ENCODE assay signal across 1 cellular context in the genomic region with DNA sequence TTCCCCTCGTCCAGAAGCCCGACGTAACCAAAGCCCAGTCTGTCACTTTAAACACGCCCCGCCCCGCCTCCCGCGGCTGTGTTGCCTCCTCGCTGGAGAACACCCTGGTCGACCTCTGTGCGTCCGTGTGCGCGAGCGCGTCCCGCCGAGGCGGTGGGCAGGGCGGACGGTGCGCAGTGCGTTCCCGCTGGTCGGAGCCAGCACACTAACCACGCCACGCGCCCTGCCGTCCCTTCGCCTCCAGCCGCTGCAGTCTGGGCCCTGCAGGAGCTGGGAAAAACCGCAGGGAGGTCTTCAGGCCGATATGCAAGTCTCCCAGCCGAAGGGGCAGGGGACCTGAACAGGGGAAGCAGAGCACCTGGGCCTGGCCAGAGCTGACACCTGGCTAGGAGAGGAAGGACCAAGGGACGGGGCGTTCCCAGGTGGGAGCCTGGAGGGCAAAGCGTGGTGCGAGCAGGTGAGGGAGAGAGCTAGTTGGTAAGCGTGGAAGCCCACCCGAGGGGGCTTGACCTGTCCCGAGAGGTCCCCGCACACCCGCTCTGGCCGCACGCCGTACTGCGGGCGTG.
TF ChIP-seq lines count a peak whose summit lies in the region.

No MANE protein-coding gene starts in this region.

TF ChIP-seq in H1, 55 proteins besides CTCF, POLR2A, EP300 and RAD21:
- TF ChIP-seq KDM4A (IDR thresholded peaks at IDR 0.05; ENCODE audit: low read depth, low read length, severe bottlenecking) (peak; percentile 44), CREB1 (IDR thresholded peaks at IDR 0.05) (no peak), PHF8 (conservative IDR thresholded peaks at IDR 0.05; ENCODE audit: low read depth, low read length) (peak; percentile 17), POLR2AphosphoS5 (IDR thresholded peaks at IDR 0.05; ENCODE audit: low read depth, low read length) (no peak; the same call in 1 of the 2 replicates), TBP (IDR thresholded peaks at IDR 0.05; ENCODE audit: low read depth, low read length) (no peak), TAF1 (IDR thresholded peaks at IDR 0.05; ENCODE audit: low read depth, low read length) (no peak), MAX (IDR thresholded peaks at IDR 0.05) (peak; percentile 17; the same call in 1 of the 2 replicates), TCF12 (IDR thresholded peaks at IDR 0.05; ENCODE audit: low read depth, low read length) (no peak), YY1 (IDR thresholded peaks at IDR 0.05; ENCODE audit: low read depth, low read length) (no peak), SIRT6 (IDR thresholded peaks at IDR 0.05; ENCODE audit: low read length) (no peak), SP2 (IDR thresholded peaks at IDR 0.05; ENCODE audit: low read length) (no peak), GTF2F1 (IDR thresholded peaks at IDR 0.05; ENCODE audit: borderline replicate concordance, low read depth, low read length) (no peak), ASH2L (IDR thresholded peaks at IDR 0.05; ENCODE audit: low read length) (no peak), SIN3A (conservative IDR thresholded peaks at IDR 0.05 in 1 of 2, IDR thresholded peaks at IDR 0.05 in 1 of 2; ENCODE audit: low read depth in 1 of 2, low read length in 2 of 2) (0 out of 4 replicates have a peak, but pooled peaks of 1 of the 2 experiments have one; percentile 53), RNF2 (IDR thresholded peaks at IDR 0.05; ENCODE audit: borderline replicate concordance, low read depth, low read length, missing control alignments, poor library complexity, severe bottlenecking) (no peak), CHD1 (IDR thresholded peaks at IDR 0.05; ENCODE audit: low read depth, low read length) (no peak)
- TF ChIP-seq, protein P1, sequence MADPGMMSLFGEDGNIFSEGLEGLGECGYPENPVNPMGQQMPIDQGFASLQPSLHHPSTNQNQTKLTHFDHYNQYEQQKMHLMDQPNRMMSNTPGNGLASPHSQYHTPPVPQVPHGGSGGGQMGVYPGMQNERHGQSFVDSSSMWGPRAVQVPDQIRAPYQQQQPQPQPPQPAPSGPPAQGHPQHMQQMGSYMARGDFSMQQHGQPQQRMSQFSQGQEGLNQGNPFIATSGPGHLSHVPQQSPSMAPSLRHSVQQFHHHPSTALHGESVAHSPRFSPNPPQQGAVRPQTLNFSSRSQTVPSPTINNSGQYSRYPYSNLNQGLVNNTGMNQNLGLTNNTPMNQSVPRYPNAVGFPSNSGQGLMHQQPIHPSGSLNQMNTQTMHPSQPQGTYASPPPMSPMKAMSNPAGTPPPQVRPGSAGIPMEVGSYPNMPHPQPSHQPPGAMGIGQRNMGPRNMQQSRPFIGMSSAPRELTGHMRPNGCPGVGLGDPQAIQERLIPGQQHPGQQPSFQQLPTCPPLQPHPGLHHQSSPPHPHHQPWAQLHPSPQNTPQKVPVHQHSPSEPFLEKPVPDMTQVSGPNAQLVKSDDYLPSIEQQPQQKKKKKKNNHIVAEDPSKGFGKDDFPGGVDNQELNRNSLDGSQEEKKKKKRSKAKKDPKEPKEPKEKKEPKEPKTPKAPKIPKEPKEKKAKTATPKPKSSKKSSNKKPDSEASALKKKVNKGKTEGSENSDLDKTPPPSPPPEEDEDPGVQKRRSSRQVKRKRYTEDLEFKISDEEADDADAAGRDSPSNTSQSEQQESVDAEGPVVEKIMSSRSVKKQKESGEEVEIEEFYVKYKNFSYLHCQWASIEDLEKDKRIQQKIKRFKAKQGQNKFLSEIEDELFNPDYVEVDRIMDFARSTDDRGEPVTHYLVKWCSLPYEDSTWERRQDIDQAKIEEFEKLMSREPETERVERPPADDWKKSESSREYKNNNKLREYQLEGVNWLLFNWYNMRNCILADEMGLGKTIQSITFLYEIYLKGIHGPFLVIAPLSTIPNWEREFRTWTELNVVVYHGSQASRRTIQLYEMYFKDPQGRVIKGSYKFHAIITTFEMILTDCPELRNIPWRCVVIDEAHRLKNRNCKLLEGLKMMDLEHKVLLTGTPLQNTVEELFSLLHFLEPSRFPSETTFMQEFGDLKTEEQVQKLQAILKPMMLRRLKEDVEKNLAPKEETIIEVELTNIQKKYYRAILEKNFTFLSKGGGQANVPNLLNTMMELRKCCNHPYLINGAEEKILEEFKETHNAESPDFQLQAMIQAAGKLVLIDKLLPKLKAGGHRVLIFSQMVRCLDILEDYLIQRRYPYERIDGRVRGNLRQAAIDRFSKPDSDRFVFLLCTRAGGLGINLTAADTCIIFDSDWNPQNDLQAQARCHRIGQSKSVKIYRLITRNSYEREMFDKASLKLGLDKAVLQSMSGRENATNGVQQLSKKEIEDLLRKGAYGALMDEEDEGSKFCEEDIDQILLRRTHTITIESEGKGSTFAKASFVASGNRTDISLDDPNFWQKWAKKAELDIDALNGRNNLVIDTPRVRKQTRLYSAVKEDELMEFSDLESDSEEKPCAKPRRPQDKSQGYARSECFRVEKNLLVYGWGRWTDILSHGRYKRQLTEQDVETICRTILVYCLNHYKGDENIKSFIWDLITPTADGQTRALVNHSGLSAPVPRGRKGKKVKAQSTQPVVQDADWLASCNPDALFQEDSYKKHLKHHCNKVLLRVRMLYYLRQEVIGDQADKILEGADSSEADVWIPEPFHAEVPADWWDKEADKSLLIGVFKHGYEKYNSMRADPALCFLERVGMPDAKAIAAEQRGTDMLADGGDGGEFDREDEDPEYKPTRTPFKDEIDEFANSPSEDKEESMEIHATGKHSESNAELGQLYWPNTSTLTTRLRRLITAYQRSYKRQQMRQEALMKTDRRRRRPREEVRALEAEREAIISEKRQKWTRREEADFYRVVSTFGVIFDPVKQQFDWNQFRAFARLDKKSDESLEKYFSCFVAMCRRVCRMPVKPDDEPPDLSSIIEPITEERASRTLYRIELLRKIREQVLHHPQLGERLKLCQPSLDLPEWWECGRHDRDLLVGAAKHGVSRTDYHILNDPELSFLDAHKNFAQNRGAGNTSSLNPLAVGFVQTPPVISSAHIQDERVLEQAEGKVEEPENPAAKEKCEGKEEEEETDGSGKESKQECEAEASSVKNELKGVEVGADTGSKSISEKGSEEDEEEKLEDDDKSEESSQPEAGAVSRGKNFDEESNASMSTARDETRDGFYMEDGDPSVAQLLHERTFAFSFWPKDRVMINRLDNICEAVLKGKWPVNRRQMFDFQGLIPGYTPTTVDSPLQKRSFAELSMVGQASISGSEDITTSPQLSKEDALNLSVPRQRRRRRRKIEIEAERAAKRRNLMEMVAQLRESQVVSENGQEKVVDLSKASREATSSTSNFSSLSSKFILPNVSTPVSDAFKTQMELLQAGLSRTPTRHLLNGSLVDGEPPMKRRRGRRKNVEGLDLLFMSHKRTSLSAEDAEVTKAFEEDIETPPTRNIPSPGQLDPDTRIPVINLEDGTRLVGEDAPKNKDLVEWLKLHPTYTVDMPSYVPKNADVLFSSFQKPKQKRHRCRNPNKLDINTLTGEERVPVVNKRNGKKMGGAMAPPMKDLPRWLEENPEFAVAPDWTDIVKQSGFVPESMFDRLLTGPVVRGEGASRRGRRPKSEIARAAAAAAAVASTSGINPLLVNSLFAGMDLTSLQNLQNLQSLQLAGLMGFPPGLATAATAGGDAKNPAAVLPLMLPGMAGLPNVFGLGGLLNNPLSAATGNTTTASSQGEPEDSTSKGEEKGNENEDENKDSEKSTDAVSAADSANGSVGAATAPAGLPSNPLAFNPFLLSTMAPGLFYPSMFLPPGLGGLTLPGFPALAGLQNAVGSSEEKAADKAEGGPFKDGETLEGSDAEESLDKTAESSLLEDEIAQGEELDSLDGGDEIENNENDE (IDR thresholded peaks at IDR 0.05; ENCODE audit: insufficient replicate concordance, low read length), result no peak
- TF ChIP-seq, protein P2, sequence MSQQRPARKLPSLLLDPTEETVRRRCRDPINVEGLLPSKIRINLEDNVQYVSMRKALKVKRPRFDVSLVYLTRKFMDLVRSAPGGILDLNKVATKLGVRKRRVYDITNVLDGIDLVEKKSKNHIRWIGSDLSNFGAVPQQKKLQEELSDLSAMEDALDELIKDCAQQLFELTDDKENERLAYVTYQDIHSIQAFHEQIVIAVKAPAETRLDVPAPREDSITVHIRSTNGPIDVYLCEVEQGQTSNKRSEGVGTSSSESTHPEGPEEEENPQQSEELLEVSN (IDR thresholded peaks at IDR 0.05), result no peak; the same call in none of the 2 replicates
TF ChIP-seq in H1: peak in this region for 4.
